ENCODE assay signal across 8 cellular contexts in the genomic region with DNA sequence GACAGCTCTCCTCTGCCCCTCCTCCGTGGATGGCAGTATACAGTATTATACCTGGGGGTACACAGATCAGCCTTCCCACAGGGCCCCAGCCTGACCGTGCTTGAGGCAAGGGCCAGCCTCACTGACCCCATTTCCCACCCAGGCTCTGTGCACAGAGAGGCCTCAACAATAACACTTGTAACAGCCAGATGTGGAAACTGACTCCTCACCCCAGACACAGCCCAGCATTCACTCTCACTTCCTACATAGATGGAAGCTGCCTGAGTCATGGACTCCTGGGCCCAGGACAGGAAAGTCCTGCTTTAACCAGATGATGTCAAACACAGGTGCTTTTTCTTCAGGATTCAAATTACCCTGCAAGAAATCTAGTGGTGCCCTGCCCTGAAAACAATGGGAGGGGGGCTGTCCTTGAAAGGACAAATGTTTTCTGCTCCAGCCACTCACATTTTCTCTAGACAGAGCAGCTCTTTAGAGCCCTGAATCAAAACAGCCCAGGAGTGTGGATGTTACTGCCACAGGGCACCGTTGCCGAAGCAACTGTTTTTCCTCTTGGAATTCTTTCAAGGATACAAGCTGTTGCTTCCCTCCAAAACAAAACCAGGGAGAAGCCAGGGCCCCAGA. TPM values are rescaled to one million over a fixed set of nuclear protein-coding genes. Genes with fewer than 3 reads are reported as not detected.
DNase-seq lines count a peak whose midpoint lies in the region; ATAC-seq and TF ChIP-seq lines count a peak whose summit lies in the region.

No MANE protein-coding gene starts in this region.

- no peaks in the 10 kb centered on the region for H3K9me2 ChIP-seq in Loucy (replicated peaks; ENCODE audit: low read depth, low read length)

- H3K79me2 ChIP-seq in Loucy (ENCODE audit: insufficient read depth, low read length), result peaks cover 84% of the 10 kb centered on the region

- H4K20me1 ChIP-seq in Loucy (ENCODE audit: insufficient read depth, low read length, poor library complexity, severe bottlenecking), result peaks cover 15% of the 10 kb centered on the region

- H3K27me3 ChIP-seq in Loucy (ENCODE audit: insufficient read depth, low read length, poor library complexity, severe bottlenecking), result no peaks in the 10 kb centered on the region

- peaks cover 68% of the 10 kb centered on the region for H3K4me1 ChIP-seq in Loucy (ENCODE audit: insufficient read depth, low read length, poor library complexity, severe bottlenecking)

- TF ChIP-seq CTCF in CD14-positive monocyte (IDR thresholded peaks at IDR 0.05), result no peak
- no peak for TF ChIP-seq CTCF in Loucy (conservative IDR thresholded peaks at IDR 0.05; ENCODE audit: low read length)

- no peak overlapping the region for H2AFZ ChIP-seq in Loucy (ENCODE audit: low read length)

- H3K4me3 Mint-ChIP-seq in CD14-positive monocyte, result peak overlapping the region in 1 of 2 donors; percentile 41
- H3K4me3 Mint-ChIP-seq in dendritic cell treated with granulocyte-macrophage colony-stimulating factor and Interleukin-4, amounts not matched to agents 40 ng/mL and 50 ng/mL, for 4 days, result peak overlapping the region; percentile 11
- peak overlapping the region in 6 of 8 donors; percentile 4 to 81 (median 48) for H3K4me3 Mint-ChIP-seq in naive B cell

- ATAC-seq in naive B cell (ENCODE audit: low read depth in 2 of 2) (no peak), HG02981 (IDR thresholded peaks at IDR 0.05; ENCODE audit: unreplicated experiment) (no peak), HG02852 (IDR thresholded peaks at IDR 0.05; ENCODE audit: unreplicated experiment) (no peak), GM19324 (IDR thresholded peaks at IDR 0.05; ENCODE audit: low FRiP score, unreplicated experiment) (no peak)

- no peak overlapping the region for H3K4me3 ChIP-seq in Loucy (ENCODE audit: low read length, poor library complexity, severe bottlenecking)

- peak overlapping the region; percentile 78 to 92 (median 86) for H3K27ac Mint-ChIP-seq in CD14-positive monocyte
- H3K27ac Mint-ChIP-seq in dendritic cell treated with granulocyte-macrophage colony-stimulating factor and Interleukin-4, amounts not matched to agents 40 ng/mL and 50 ng/mL, for 4 days, result peak overlapping the region; percentile 79
- peak overlapping the region; percentile 11 to 94 (median 63) for H3K27ac Mint-ChIP-seq in naive B cell

- H3K9me3 Mint-ChIP-seq in CD14-positive monocyte (peaks cover 0 to 3% (median 0%) of the 10 kb centered on the region in 7 donors), naive B cell (no peaks in the 10 kb centered on the region)
- peaks cover 6% of the 10 kb centered on the region for H3K9me3 Mint-ChIP-seq in dendritic cell treated with granulocyte-macrophage colony-stimulating factor and Interleukin-4, amounts not matched to agents 40 ng/mL and 50 ng/mL, for 4 days

- H3K9me3 ChIP-seq in Loucy (ENCODE audit: insufficient read depth, low read depth, low read length), result no peaks in the 10 kb centered on the region

- H3K4me1 Mint-ChIP-seq in CD14-positive monocyte, result peaks cover 82% of the 10 kb centered on the region
- peaks cover 90% of the 10 kb centered on the region for H3K4me1 Mint-ChIP-seq in dendritic cell treated with granulocyte-macrophage colony-stimulating factor and Interleukin-4, amounts not matched to agents 40 ng/mL and 50 ng/mL, for 4 days (ENCODE audit: low read depth)
- peaks cover 65 to 80% (median 71%) of the 10 kb centered on the region in 3 donors for H3K4me1 Mint-ChIP-seq in naive B cell

- H3K4me2 ChIP-seq in Loucy (ENCODE audit: low read depth, low read length, poor library complexity, severe bottlenecking), result peak overlapping the region; percentile 51

- H3K27me3 Mint-ChIP-seq in CD14-positive monocyte (ENCODE audit: low read depth in 3 of 3) (peaks cover 0 to 2% (median 1%) of the 10 kb centered on the region in 3 donors), naive B cell (no peaks in the 10 kb centered on the region)
- H3K27me3 Mint-ChIP-seq in dendritic cell treated with granulocyte-macrophage colony-stimulating factor and Interleukin-4, amounts not matched to agents 40 ng/mL and 50 ng/mL, for 4 days, result no peaks in the 10 kb centered on the region

- peaks cover 11% of the 10 kb centered on the region; the same call in 1 of the 2 replicates for H3K36me3 ChIP-seq in Loucy (ENCODE audit: insufficient read depth, low read length)

- intact Hi-C loops in CD14-positive monocyte (cut with micrococcal nuclease), result no loop called here
- intact Hi-C loops in dendritic cell treated with granulocyte-macrophage colony-stimulating factor and Interleukin-4, amounts not matched to agents 40 ng/mL and 50 ng/mL, for 4 days (cut with micrococcal nuclease), result no loop called here

- H3K36me3 Mint-ChIP-seq in CD14-positive monocyte, result peaks cover 20 to 43% of the 10 kb centered on the region in 2 donors
- H3K36me3 Mint-ChIP-seq in dendritic cell treated with granulocyte-macrophage colony-stimulating factor and Interleukin-4, amounts not matched to agents 40 ng/mL and 50 ng/mL, for 4 days (ENCODE audit: low read depth), result peaks cover 57% of the 10 kb centered on the region
- H3K36me3 Mint-ChIP-seq in naive B cell, result peaks cover 5 to 7% of the 10 kb centered on the region in 2 donors

- peak overlapping the region; percentile 51 for H3K9ac ChIP-seq in Loucy (ENCODE audit: low read depth, low read length, poor library complexity, severe bottlenecking)

- DNase-seq in CD14-positive monocyte (ENCODE audit: low spot score) (peak; percentile 71), naive B cell (no peak), hippocampal formation (lab: John Stamatoyannopoulos, UW) (no peak)

- no peaks in the 10 kb centered on the region for H3F3A ChIP-seq in Loucy (ENCODE audit: low read depth)

RNA-seq across cellular contexts. Expression of a gene that starts 16.4 kb away (rescaled TPM):
- polyA plus RNA-seq in CD14-positive monocyte (10 to 100 TPM; 50.1 to 55.8 TPM), naive B cell (ENCODE audit: low read depth in 6 of 6) (100 to 1,000 TPM; 119 to 157 (median 123) TPM)

RNA-seq across cellular contexts. Expression of a gene that starts 19.3 kb away (rescaled TPM):
- polyA plus RNA-seq in CD14-positive monocyte (10 to 100 TPM; 10.4 to 17.3 TPM), naive B cell (ENCODE audit: low read depth in 6 of 6) (1 to 10 TPM in 4 of 6 donors, under 1 TPM in 1, not detected in 1; 0.34 to 2.2 (median 1.5) TPM)
